31 cellular contexts compared by ENCODE assay signal in genomic region chr15:22867886-22868285, GRCh38.
"Had no signal": no experiment of that assay in that cellular context is flagged by ENCODE, and none has a peak within 500 bp of the region (broad histone marks: within the 10 kb centered on the region; RNA-seq: fewer than 3 reads in every experiment).

No MANE protein-coding gene starts in this region.

- H3K27me3 ChIP-seq: brain microvascular endothelial cell, esophagus muscularis mucosa, foreskin keratinocyte, gastrocnemius medialis, heart left ventricle had no signal

- H3K4me3 Mint-ChIP-seq: activated CD4-positive, alpha-beta memory T cell treated with anti-CD3 and anti-CD28 coated beads for 36 hours; activated CD8-positive, alpha-beta memory T cell treated with anti-CD3 and anti-CD28 coated beads, Interleukin-2, amount 10 ng/mL, durations not matched to agents 7 days and 5 days; activated CD8-positive, alpha-beta T cell treated with anti-CD3 and anti-CD28 coated beads, Interleukin-2, amount 10 ng/mL, durations not matched to agents 7 days and 5 days; activated naive CD4-positive, alpha-beta T cell treated with anti-CD3 and anti-CD28 coated beads, Interleukin-2, amount 50 U/mL, for 24 hours; activated naive CD8-positive, alpha-beta T cell treated with anti-CD3 and anti-CD28 coated beads, Interleukin-2, amount 10 ng/mL, durations not matched to agents 7 days and 5 days; activated T-cell treated with anti-CD3 and anti-CD28 coated beads, Interleukin-2, amount 50 U/mL, for 24 hours; activated T-helper 17 cell treated with anti-CD3 and anti-CD28 coated beads, Interleukin-2, amount 50 U/mL, for 72 hours; effector memory CD8-positive, alpha-beta T cell; WTC11 had no signal

- H3K27ac Mint-ChIP-seq: activated CD4-positive, alpha-beta memory T cell treated with anti-CD3 and anti-CD28 coated beads for 36 hours; activated CD8-positive, alpha-beta memory T cell treated with anti-CD3 and anti-CD28 coated beads, Interleukin-2, amount 10 ng/mL, durations not matched to agents 7 days and 5 days; activated CD8-positive, alpha-beta T cell treated with anti-CD3 and anti-CD28 coated beads, Interleukin-2, amount 10 ng/mL, durations not matched to agents 7 days and 5 days; activated naive CD4-positive, alpha-beta T cell treated with anti-CD3 and anti-CD28 coated beads, Interleukin-2, amount 50 U/mL, for 24 hours; activated naive CD8-positive, alpha-beta T cell treated with anti-CD3 and anti-CD28 coated beads, Interleukin-2, amount 10 ng/mL, durations not matched to agents 7 days and 5 days; activated T-helper 17 cell treated with anti-CD3 and anti-CD28 coated beads, Interleukin-2, amount 50 U/mL, for 72 hours; effector memory CD8-positive, alpha-beta T cell; WTC11 had no signal

- ATAC-seq: activated CD8-positive, alpha-beta memory T cell treated with anti-CD3 and anti-CD28 coated beads, Interleukin-2, amount 10 ng/mL, durations not matched to agents 7 days and 5 days; activated CD8-positive, alpha-beta T cell treated with anti-CD3 and anti-CD28 coated beads, Interleukin-2, amount 10 ng/mL, durations not matched to agents 7 days and 5 days; activated T-helper 17 cell treated with anti-CD3 and anti-CD28 coated beads, Interleukin-2, amount 50 U/mL, for 72 hours; effector memory CD8-positive, alpha-beta T cell; foreskin keratinocyte; gastrocnemius medialis; heart left ventricle; WTC11 had no signal

- H3K4me1 ChIP-seq: foreskin keratinocyte had no signal

- H3K27me3 Mint-ChIP-seq: activated CD4-positive, alpha-beta memory T cell treated with anti-CD3 and anti-CD28 coated beads for 36 hours; activated CD8-positive, alpha-beta memory T cell treated with anti-CD3 and anti-CD28 coated beads, Interleukin-2, amount 10 ng/mL, durations not matched to agents 7 days and 5 days; activated naive CD4-positive, alpha-beta T cell treated with anti-CD3 and anti-CD28 coated beads, Interleukin-2, amount 50 U/mL, for 24 hours; activated naive CD8-positive, alpha-beta T cell treated with anti-CD3 and anti-CD28 coated beads, Interleukin-2, amount 10 ng/mL, durations not matched to agents 7 days and 5 days; activated T-cell treated with anti-CD3 and anti-CD28 coated beads, Interleukin-2, amount 50 U/mL, for 24 hours; activated T-helper 17 cell treated with anti-CD3 and anti-CD28 coated beads, Interleukin-2, amount 50 U/mL, for 72 hours; effector memory CD8-positive, alpha-beta T cell had no signal

- H3K4me3 ChIP-seq: esophagus muscularis mucosa, gastrocnemius medialis, heart left ventricle had no signal

- H3K9me3 Mint-ChIP-seq: activated CD4-positive, alpha-beta memory T cell treated with anti-CD3 and anti-CD28 coated beads for 36 hours; activated naive CD4-positive, alpha-beta T cell treated with anti-CD3 and anti-CD28 coated beads, Interleukin-2, amount 50 U/mL, for 24 hours; activated naive CD8-positive, alpha-beta T cell treated with anti-CD3 and anti-CD28 coated beads, Interleukin-2, amount 10 ng/mL, durations not matched to agents 7 days and 5 days; activated T-cell treated with anti-CD3 and anti-CD28 coated beads, Interleukin-2, amount 50 U/mL, for 24 hours; activated T-helper 17 cell treated with anti-CD3 and anti-CD28 coated beads, Interleukin-2, amount 50 U/mL, for 72 hours; effector memory CD8-positive, alpha-beta T cell; WTC11 had no signal

- FAIRE-seq: astrocyte, colon had no signal

- DNase-seq: activated CD4-positive, alpha-beta memory T cell treated with anti-CD3 and anti-CD28 coated beads for 36 hours; activated CD4-positive, alpha-beta T cell treated with anti-CD3 and anti-CD28 coated beads for 1 hour; activated CD4-positive, alpha-beta T cell treated with anti-CD3 and anti-CD28 coated beads for 48 hours; activated CD8-positive, alpha-beta memory T cell treated with anti-CD3 and anti-CD28 coated beads, Interleukin-2, amount 10 ng/mL, durations not matched to agents 7 days and 5 days; activated CD8-positive, alpha-beta memory T cell treated with anti-CD3 and anti-CD28 coated beads, Interleukin-2, amount 50 U/mL, for 4 hours; activated CD8-positive, alpha-beta T cell treated with anti-CD3 and anti-CD28 coated beads, Interleukin-2, amount 10 ng/mL, durations not matched to agents 7 days and 5 days; activated effector memory CD4-positive, alpha-beta T cell treated with Interleukin-2 at 50 U/mL for 16 hours; activated gamma-delta T cell treated with Interleukin-2 at 50 U/mL for 16 hours; activated naive CD4-positive, alpha-beta T cell treated with Interleukin-2 at 50 U/mL for 16 hours; activated naive CD8-positive, alpha-beta T cell treated with anti-CD3 and anti-CD28 coated beads, Interleukin-2, amount 10 ng/mL, durations not matched to agents 7 days and 5 days; activated T-cell treated with anti-CD3 and anti-CD28 coated beads, Interleukin-2, amount 50 U/mL, for 24 hours; amniotic stem cell; anterior cingulate cortex; brain microvascular endothelial cell; caudate nucleus; cortex of kidney; dermis blood vessel endothelial cell; effector CD4-positive, alpha-beta T cell; effector memory CD8-positive, alpha-beta T cell; erythroblast; foreskin keratinocyte; gastrocnemius medialis; glutamatergic neuron; heart left ventricle; T-helper 2 cell had no signal

- H3K4me1 Mint-ChIP-seq: activated T-helper 17 cell treated with anti-CD3 and anti-CD28 coated beads, Interleukin-2, amount 50 U/mL, for 72 hours had no signal

- H3K27ac ChIP-seq: brain microvascular endothelial cell, esophagus muscularis mucosa, foreskin keratinocyte, gastrocnemius medialis, heart left ventricle had no signal

- H3K9me3 ChIP-seq: esophagus muscularis mucosa, gastrocnemius medialis, heart left ventricle had no signal
